8 cellular contexts compared by ENCODE assay signal in genomic region chr9:36036780-36037579, GRCh38. TPM values are rescaled to one million over a fixed set of nuclear protein-coding genes. Genes with fewer than 3 reads are reported as not detected.
DNase-seq lines count a peak whose midpoint lies in the region; ATAC-seq and TF ChIP-seq lines count a peak whose summit lies in the region.

TSS of gene RECK (plus strand) at chr9:36036913. CDS start at chr9:36036999, 86 bp downstream.

- peak; percentile 87 for ATAC-seq in GM21390 (IDR thresholded peaks at IDR 0.05; ENCODE audit: unreplicated experiment)

- peak within 1 kb of the TSS; percentile 42 to 82 (median 78) for H3K27ac ChIP-seq in Peyer's patch

- H3K4me3 ChIP-seq in Caco-2 (ENCODE audit: low read depth, low read length) (peak within 1 kb of the TSS; percentile 82), Peyer's patch (peak within 1 kb of the TSS; percentile 80 to 99 (median 90))

- H3K36me3 Mint-ChIP-seq in Caco-2 (ENCODE audit: insufficient read depth, unreplicated experiment) (no peaks in the 10 kb centered on the region), nephron (ENCODE audit: low read depth) (no peaks in the 10 kb centered on the region)

- peak within 1 kb of the TSS; percentile 73 for H3K4me3 Mint-ChIP-seq in Caco-2 (ENCODE audit: unreplicated experiment)
- peak within 1 kb of the TSS; percentile 85 to 95 (median 93) for H3K4me3 Mint-ChIP-seq in nephron

- intact Hi-C loops in Caco-2 (cut with micrococcal nuclease; ENCODE audit: unreplicated experiment): no loop called here

- no peaks in the 10 kb centered on the region for H3K4me1 Mint-ChIP-seq in Caco-2 (ENCODE audit: low read depth, unreplicated experiment)
- peaks cover 34% of the 10 kb centered on the region for H3K4me1 Mint-ChIP-seq in nephron

- H3K9me3 Mint-ChIP-seq in Caco-2 (ENCODE audit: unreplicated experiment) (no peaks in the 10 kb centered on the region), nephron (no peaks in the 10 kb centered on the region)

- TF ChIP-seq CTCF in Caco-2 (IDR thresholded peaks at IDR 0.05; ENCODE audit: insufficient read depth in 1 of 2, low read depth in 1 of 2, low read length in 1 of 2, severe bottlenecking in 1 of 2, unreplicated experiment in 1 of 2): no peak
- no peak for TF ChIP-seq CTCF in Peyer's patch (IDR thresholded peaks at IDR 0.05)
- no peak for TF ChIP-seq CTCF in nephron (IDR thresholded peaks at IDR 0.05; ENCODE audit: unreplicated experiment in 3 of 3)

- TF ChIP-seq POLR2A in Peyer's patch (IDR thresholded peaks at IDR 0.05): peak in 1 of 2 donors; percentile 34

- CTCF ChIA-PET in Caco-2 (lab: Charles Lee): interaction anchor here (0.8 kb wide), 1 partner anchor 14 kb away, joined by 3 read pairs; no protein-coding TSS in a partner anchor

- 0 out of 2 replicates have a peak, but pooled peaks cover 4% of the 10 kb centered on the region for H3K4me1 ChIP-seq in Caco-2
- H3K4me1 ChIP-seq in Peyer's patch: peaks cover 0 to 15% (median 4%) of the 10 kb centered on the region in 4 donors

- DNase-seq in Caco-2 (peak; percentile 72 to 88), Peyer's patch (peak; percentile 88 to 95 (median 91)), fibroblast of the conjunctiva (ENCODE audit: low read depth) (peak; percentile 79)
- DNase-seq in activated effector memory CD4-positive, alpha-beta T cell treated with anti-CD3 and anti-CD28 coated beads, Interleukin-2, amount 50 U/mL, for 16 hours: peak; percentile 95
- DNase-seq in stimulated activated naive CD4-positive, alpha-beta T cell treated with Interleukin-2 at 50 U/mL for 16 hours (lab: John Stamatoyannopoulos, UW): peak; percentile 90

- peaks cover 14% of the 10 kb centered on the region for H3K27me3 Mint-ChIP-seq in Caco-2 (ENCODE audit: insufficient read depth, unreplicated experiment)
- no peaks in the 10 kb centered on the region for H3K27me3 Mint-ChIP-seq in nephron (ENCODE audit: low read depth)

- no peaks in the 10 kb centered on the region; the same call in 1 of the 2 replicates for H3K27me3 ChIP-seq in Caco-2 (replicated peaks; ENCODE audit: control insufficient read depth, insufficient read depth, low read length)
- no peaks in the 10 kb centered on the region for H3K27me3 ChIP-seq in Peyer's patch

- H3K27ac Mint-ChIP-seq in Caco-2 (ENCODE audit: unreplicated experiment) (no peak within 1 kb of the TSS), nephron (peak within 1 kb of the TSS; percentile 5 to 74 (median 61))

- no peak for TF ChIP-seq RAD21 in Ishikawa (IDR thresholded peaks at IDR 0.05; ENCODE audit: low read depth)

- no peak for TF ChIP-seq EP300 in Ishikawa (IDR thresholded peaks at IDR 0.05; ENCODE audit: borderline replicate concordance)

- H3K9me3 ChIP-seq in Caco-2 (no peaks in the 10 kb centered on the region), Peyer's patch (no peaks in the 10 kb centered on the region)

- BruUV-seq in Caco-2 (replicated peaks; lab: Mats Ljungman, UMichigan): no TSS peak

- POLR2A ChIA-PET in Caco-2 (lab: Charles Lee): interaction anchor here (0.5 to 0.6 kb wide), 2 partner anchors 154 to 287 kb away, joined by 3 read pairs; partner anchors contain the start of gene CLTA

- H3K36me3 ChIP-seq in Caco-2 (ENCODE audit: control insufficient read depth, insufficient read depth, low read length): no peaks in the 10 kb centered on the region
- no peaks in the 10 kb centered on the region for H3K36me3 ChIP-seq in Peyer's patch

TF ChIP-seq in Ishikawa, 13 proteins besides CTCF, POLR2A, EP300 and RAD21:
- no peak for TF ChIP-seq FOXM1 (IDR thresholded peaks at IDR 0.05; ENCODE audit: borderline replicate concordance, low read depth)
- TF ChIP-seq TEAD4 (IDR thresholded peaks at IDR 0.05): no peak
- no peak for TF ChIP-seq USF1 (IDR thresholded peaks at IDR 0.05)
- TF ChIP-seq CEBPB (IDR thresholded peaks at IDR 0.05): no peak
- TF ChIP-seq TCF12 (IDR thresholded peaks at IDR 0.05; ENCODE audit: low read depth): no peak
- no peak for TF ChIP-seq REST (IDR thresholded peaks at IDR 0.05; ENCODE audit: low read depth)
- TF ChIP-seq YY1 (IDR thresholded peaks at IDR 0.05; ENCODE audit: low read depth): peak; percentile 81
- TF ChIP-seq EGR1 (IDR thresholded peaks at IDR 0.05): no peak
- no peak for TF ChIP-seq CREB1 (IDR thresholded peaks at IDR 0.05; ENCODE audit: low read depth)
- TF ChIP-seq MAX (IDR thresholded peaks at IDR 0.05): no peak; the same call in 1 of the 2 replicates
- TF ChIP-seq TAF1 (IDR thresholded peaks at IDR 0.05; ENCODE audit: low read depth): peak; percentile 35; the same call in 1 of the 2 replicates
- no peak for TF ChIP-seq NFIC (IDR thresholded peaks at IDR 0.05)
- TF ChIP-seq ZBTB7A (IDR thresholded peaks at IDR 0.05; ENCODE audit: low read depth): peak; percentile 100

RNA-seq across cellular contexts. Expression of gene RECK, which starts in this region (rescaled TPM):
- total RNA-seq in Caco-2 (2022) (1.1 and 1.8 TPM in 2 replicates), Peyer's patch (1 to 10 TPM; 1.9 to 8.3 (median 5.9) TPM)

Comparison
In these comparisons a context has a peak if more than half of its experiments do, and no peak if none do; other contexts are left out.
1. Peak in every context shown above with its lines: DNase-seq, ATAC-seq, H3K4me3 ChIP-seq and H3K27ac ChIP-seq.